ENCODE assay signal across 1 cellular context in genomic region chr7:129189661-129190310, GRCh38.
TF ChIP-seq lines count a peak whose summit lies in the region.

No MANE protein-coding gene starts in this region.

TF ChIP-seq in H1, 55 proteins besides CTCF, POLR2A, EP300 and RAD21:
- TF ChIP-seq SIN3A (conservative IDR thresholded peaks at IDR 0.05 in 1 of 2, IDR thresholded peaks at IDR 0.05 in 1 of 2; ENCODE audit: low read depth in 1 of 2, low read length in 2 of 2) (no peak), SP4 (IDR thresholded peaks at IDR 0.05; ENCODE audit: low read length) (no peak), PHF8 (conservative IDR thresholded peaks at IDR 0.05; ENCODE audit: low read depth, low read length) (no peak), EGR1 (IDR thresholded peaks at IDR 0.05; ENCODE audit: borderline replicate concordance, low read depth, low read length) (no peak)
